In the genomic region with DNA sequence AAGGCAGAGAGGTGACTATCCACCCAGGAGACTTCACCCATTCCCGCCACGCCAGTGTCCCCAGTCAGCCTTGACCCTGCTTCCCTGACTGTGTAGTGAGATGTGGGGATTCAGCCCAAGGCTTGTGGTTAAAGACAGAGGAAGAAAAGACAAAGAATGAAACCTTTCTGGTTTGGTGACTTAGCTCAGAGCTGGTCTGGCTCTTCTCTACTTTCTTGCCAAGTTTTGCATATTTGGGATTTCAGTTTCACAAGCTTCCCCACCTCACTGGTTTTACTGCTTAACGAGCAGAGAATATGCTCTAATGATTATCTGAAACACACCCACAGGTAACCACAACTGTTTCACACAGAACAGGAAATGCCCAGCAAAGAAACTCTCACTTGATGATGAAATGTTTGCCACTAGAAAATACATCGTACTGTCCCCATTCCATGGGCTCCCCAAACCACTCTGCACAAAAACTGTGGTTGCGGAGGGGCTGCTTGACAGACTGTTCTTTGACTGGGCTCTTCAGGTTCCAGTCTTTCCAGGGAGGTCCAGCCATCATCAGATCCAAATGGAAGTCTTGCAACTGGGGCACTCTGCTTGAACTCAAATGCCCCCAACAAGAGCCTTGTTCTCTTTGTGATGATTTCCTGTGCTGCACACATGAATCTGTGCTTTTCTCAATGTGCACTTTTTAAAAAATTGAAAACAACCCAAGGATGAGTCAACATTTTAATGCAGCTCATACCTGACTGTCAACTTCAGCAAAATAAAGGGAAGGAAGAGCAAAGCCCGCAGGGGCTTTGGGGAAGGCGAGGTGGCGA, we compare ENCODE assay signal across 8 cellular contexts.
DNase-seq lines count a peak whose midpoint lies in the region; ATAC-seq and TF ChIP-seq lines count a peak whose summit lies in the region.

No MANE protein-coding gene starts in this region.

- H3K36me3 ChIP-seq in body of pancreas (replicated peaks in 1 of 2; ENCODE audit: insufficient read depth in 1 of 2, low read depth in 2 of 2), result no peaks in the 10 kb centered on the region
- no peaks in the 10 kb centered on the region for H3K36me3 ChIP-seq in naive thymus-derived CD4-positive, alpha-beta T cell (ENCODE audit: control insufficient read depth in 2 of 3, insufficient read depth in 3 of 3, low read length in 3 of 3)

- H3K27ac Mint-ChIP-seq in naive thymus-derived CD4-positive, alpha-beta T cell, result peak overlapping the region in 1 of 9 donors; percentile 28

- intact Hi-C loops in body of pancreas (cut with DNase I), result no loop called here
- intact Hi-C loops in naive thymus-derived CD4-positive, alpha-beta T cell (cut with micrococcal nuclease), result no loop called here

- H3K4me3 ChIP-seq in body of pancreas, result no peak overlapping the region
- H3K4me3 ChIP-seq in naive thymus-derived CD4-positive, alpha-beta T cell (ENCODE audit: low read length), result no peak overlapping the region

- TF ChIP-seq POLR2A in body of pancreas (IDR thresholded peaks at IDR 0.05), result peak in 1 of 3 donors; percentile 22

- peaks cover 12 to 27% (median 16%) of the 10 kb centered on the region in 7 donors for H3K4me1 Mint-ChIP-seq in naive thymus-derived CD4-positive, alpha-beta T cell

- ATAC-seq in HG02678 (IDR thresholded peaks at IDR 0.05; ENCODE audit: unreplicated experiment) (peak; percentile 94), body of pancreas (peak; percentile 54)
- ATAC-seq in naive thymus-derived CD4-positive, alpha-beta T cell, result peak; percentile 56

- 40 to 42% methylated on average over 8 of the region's 8 CpGs for WGBS in body of pancreas, 2 donors

- peak overlapping the region in 4 of 10 donors; percentile 4 to 29 (median 18) for H3K4me3 Mint-ChIP-seq in naive thymus-derived CD4-positive, alpha-beta T cell

- peak overlapping the region; percentile 33 to 74 (median 58) for H3K27ac ChIP-seq in body of pancreas
- H3K27ac ChIP-seq in naive thymus-derived CD4-positive, alpha-beta T cell (ENCODE audit: low read depth, low read length), result no peak overlapping the region

- peaks cover 0 to 2% (median 0%) of the 10 kb centered on the region in 5 donors for H3K36me3 Mint-ChIP-seq in naive thymus-derived CD4-positive, alpha-beta T cell

- DNase-seq in stimulated activated CD4-positive, alpha-beta T cell treated with anti-CD3 and anti-CD28 coated beads, Interleukin-12 subunit alpha, Interleukin-12 subunit beta, amount 100 ng/mL, for 48 hours (ENCODE audit: low read depth in 2 of 3, low spot score in 1 of 3), result peak in 2 of 3 donors; percentile 2 to 29
- no peak for DNase-seq in stimulated activated CD4-positive, alpha-beta T cell treated with anti-CD3 and anti-CD28 coated beads, Interleukin-4, amount 100 ng/mL, for 1 hour
- DNase-seq in NAMALWA (ENCODE audit: low spot score) (peak; percentile 93), body of pancreas (peak in 1 of 4 donors; percentile 39), GDM1 (lab: John Stamatoyannopoulos, UW) (no peak), COLO668 (lab: John Stamatoyannopoulos, UW; ENCODE audit: unreplicated experiment) (no peak)
- DNase-seq in naive thymus-derived CD4-positive, alpha-beta T cell, result no peak

- peaks cover 81% of the 10 kb centered on the region for H3K4me1 ChIP-seq in body of pancreas
- no peaks in the 10 kb centered on the region for H3K4me1 ChIP-seq in naive thymus-derived CD4-positive, alpha-beta T cell (ENCODE audit: control insufficient read depth in 2 of 2, insufficient read depth in 2 of 2, low read length in 2 of 2)

- H3K9me3 Mint-ChIP-seq in naive thymus-derived CD4-positive, alpha-beta T cell, result no peaks in the 10 kb centered on the region

- CTCF ChIA-PET in naive thymus-derived CD4-positive, alpha-beta T cell (lab: Charles Lee), result no interaction called here

- no peaks in the 10 kb centered on the region for H3K27me3 ChIP-seq in body of pancreas
- no peaks in the 10 kb centered on the region for H3K27me3 ChIP-seq in naive thymus-derived CD4-positive, alpha-beta T cell (ENCODE audit: control insufficient read depth in 2 of 2, insufficient read depth in 2 of 2, low read length in 2 of 2)

- POLR2A ChIA-PET in naive thymus-derived CD4-positive, alpha-beta T cell (lab: Charles Lee), result no interaction called here

- H3K27me3 Mint-ChIP-seq in naive thymus-derived CD4-positive, alpha-beta T cell, result peaks cover 0 to 8% (median 3%) of the 10 kb centered on the region in 5 donors

- H3K9me3 ChIP-seq in body of pancreas, result no peaks in the 10 kb centered on the region
- no peaks in the 10 kb centered on the region for H3K9me3 ChIP-seq in naive thymus-derived CD4-positive, alpha-beta T cell (ENCODE audit: control insufficient read depth in 2 of 3, low read length in 3 of 3)

- no peak for TF ChIP-seq CTCF in body of pancreas (IDR thresholded peaks at IDR 0.05)

Comparison
In these comparisons a context has a peak if more than half of its experiments do, and no peak if none do; other contexts are left out.
1. DNase-seq: peak in stimulated activated CD4-positive, alpha-beta T cell treated with anti-CD3 and anti-CD28 coated beads, Interleukin-12 subunit alpha, Interleukin-12 subunit beta, amount 100 ng/mL, for 48 hours (2 of 3) and NAMALWA (single experiment); none in stimulated activated CD4-positive, alpha-beta T cell treated with anti-CD3 and anti-CD28 coated beads, Interleukin-4, amount 100 ng/mL, for 1 hour (single experiment), naive thymus-derived CD4-positive, alpha-beta T cell (0 of 9), GDM1 (single experiment) and COLO668 (single experiment).
2. Peak in every context shown above with its lines, with median percentiles within 50 percentile points of each other: ATAC-seq.